In the genomic region with DNA sequence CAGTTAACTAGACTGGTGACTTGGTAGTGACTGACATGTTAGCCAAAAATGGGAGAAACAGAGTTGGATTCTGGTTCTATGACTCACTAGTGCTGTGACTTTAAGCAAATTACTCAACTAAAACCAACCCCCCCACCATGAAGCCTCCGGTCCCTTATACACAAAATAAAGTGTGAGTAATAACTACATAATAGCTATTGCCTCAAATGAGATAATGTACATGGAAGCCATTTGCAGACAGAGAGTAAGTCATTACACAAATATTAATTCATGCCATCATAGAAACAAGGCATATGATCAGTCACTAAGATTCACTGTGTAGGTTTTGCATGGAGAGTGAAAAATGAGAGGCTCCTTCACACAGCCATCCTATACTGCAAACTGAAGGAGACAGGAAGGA, we compare ENCODE assay signal across 9 cellular contexts.
A peak's percentile ranks its signal among the peaks of the same experiment; 100 is the strongest.
DNase-seq lines count a peak whose midpoint lies in the region; ATAC-seq and TF ChIP-seq lines count a peak whose summit lies in the region.
"Had no signal": no experiment of that assay in that cellular context is flagged by ENCODE, and none has a peak within 500 bp of the region (broad histone marks: within the 10 kb centered on the region; RNA-seq: fewer than 3 reads in every experiment).

No MANE protein-coding gene starts in this region.

- TF ChIP-seq CTCF in RWPE2 (IDR thresholded peaks at IDR 0.05; ENCODE audit: poor library complexity, severe bottlenecking), result no peak

- peak; percentile 54 to 57 for DNase-seq in activated CD4-positive, alpha-beta T cell treated with anti-CD3 and anti-CD28 coated beads for 4 hours
- no peak for DNase-seq in activated CD4-positive, alpha-beta T cell treated with anti-CD3 and anti-CD28 coated beads, Interleukin-2, amount 50 U/mL, for 1 hour
- no peak for DNase-seq in RWPE2 (ENCODE audit: low spot score)
- peak; percentile 61 for DNase-seq in stimulated activated CD4-positive, alpha-beta T cell treated with anti-CD3 and anti-CD28 coated beads, Interleukin-4, amount 100 ng/mL, for 24 hours
- DNase-seq: thyroid gland had no signal

- H3K27me3 ChIP-seq in RWPE2 (ENCODE audit: insufficient read depth, poor library complexity, severe bottlenecking) (no peaks in the 10 kb centered on the region), endocrine pancreas (ENCODE audit: control insufficient read depth, insufficient read depth, low read length) (no peaks in the 10 kb centered on the region)
- H3K27me3 ChIP-seq: thyroid gland had no signal

- H3K4me3 ChIP-seq in RWPE2 (ENCODE audit: severe bottlenecking), result no peak overlapping the region
- peak overlapping the region; percentile 57 for H3K4me3 ChIP-seq in endocrine pancreas (ENCODE audit: control insufficient read depth, insufficient read depth, low read length)
- H3K4me3 ChIP-seq: thyroid gland had no signal

- H3K27ac ChIP-seq in RWPE2 (ENCODE audit: poor library complexity, severe bottlenecking), result peak overlapping the region; percentile 50
- H3K27ac ChIP-seq: thyroid gland had no signal

- no peaks in the 10 kb centered on the region for H3K9me3 ChIP-seq in RWPE2 (ENCODE audit: severe bottlenecking)
- H3K9me3 ChIP-seq in endocrine pancreas (ENCODE audit: control insufficient read depth, low read length), result no peaks in the 10 kb centered on the region
- H3K9me3 ChIP-seq: thyroid gland had no signal

- ATAC-seq in RWPE2 (ENCODE audit: low read depth), result peak; percentile 94
- ATAC-seq in GM21576 (IDR thresholded peaks at IDR 0.05; ENCODE audit: unreplicated experiment), result no peak
- ATAC-seq in GM19324 (IDR thresholded peaks at IDR 0.05; ENCODE audit: low FRiP score, unreplicated experiment), result no peak
- no peak for ATAC-seq in HG02678 (IDR thresholded peaks at IDR 0.05; ENCODE audit: unreplicated experiment)

- H3K4me1 ChIP-seq in RWPE2 (ENCODE audit: insufficient read depth, poor library complexity, severe bottlenecking), result peaks cover 21% of the 10 kb centered on the region
- H3K4me1 ChIP-seq in endocrine pancreas (ENCODE audit: control insufficient read depth, insufficient read depth, low read length), result peaks cover 20% of the 10 kb centered on the region

- no peak overlapping the region for H3K9ac ChIP-seq in endocrine pancreas (ENCODE audit: control insufficient read depth, insufficient read depth, low read length)

- H3K36me3 ChIP-seq in RWPE2 (ENCODE audit: low read depth) (peaks cover 7% of the 10 kb centered on the region; the same call in 1 of the 2 replicates), endocrine pancreas (ENCODE audit: control insufficient read depth, insufficient read depth, low read length) (no peaks in the 10 kb centered on the region)
- H3K36me3 ChIP-seq: thyroid gland had no signal

Comparison
In these comparisons a context has a peak if more than half of its experiments do, and no peak if none do; other contexts are left out.
1. DNase-seq: peak in activated CD4-positive, alpha-beta T cell treated with anti-CD3 and anti-CD28 coated beads for 4 hours (2 of 2) and stimulated activated CD4-positive, alpha-beta T cell treated with anti-CD3 and anti-CD28 coated beads, Interleukin-4, amount 100 ng/mL, for 24 hours (single experiment); none in activated CD4-positive, alpha-beta T cell treated with anti-CD3 and anti-CD28 coated beads, Interleukin-2, amount 50 U/mL, for 1 hour (single experiment) and RWPE2 (single experiment).